In genomic region chr15:42736793-42737528, GRCh38 we compare ENCODE assay signal across 8 cellular contexts. TPM values are rescaled to one million over a fixed set of nuclear protein-coding genes. Genes with fewer than 3 reads are reported as not detected.
DNase-seq lines count a peak whose midpoint lies in the region; ATAC-seq and TF ChIP-seq lines count a peak whose summit lies in the region.

Gene CDAN1, minus strand, starts transcription at chr15:42737128. Its CDS starts 26 bp downstream, at chr15:42737102.

- ATAC-seq in GM19025 (IDR thresholded peaks at IDR 0.05; ENCODE audit: low read depth, unreplicated experiment): peak; percentile 89
- ATAC-seq in HG03280 (IDR thresholded peaks at IDR 0.05; ENCODE audit: unreplicated experiment): peak; percentile 86
- peak; percentile 97 for ATAC-seq in left colon

- intact Hi-C loops in left colon (cut with DNase I, micrococcal nuclease): no loop called here

- H3K27ac ChIP-seq in coronary artery: peak within 1 kb of the TSS; percentile 78 to 88

- DNase-seq in AG09309 (ENCODE audit: low read depth) (peak; percentile 8), NCI-H526 (lab: John Stamatoyannopoulos, UW) (peak; percentile 58 to 93), coronary artery (ENCODE audit: low spot score) (peak; percentile 92), left colon (peak; percentile 92 to 95)
- peak; percentile 94 for DNase-seq in activated CD4-positive, alpha-beta T cell treated with anti-CD3 and anti-CD28 coated beads for 48 hours
- DNase-seq in stimulated activated CD4-positive, alpha-beta T cell treated with anti-CD3 and anti-CD28 coated beads, Interleukin-1b, Interleukin-23, amount 100 ng/mL, for 24 hours (ENCODE audit: low read depth in 4 of 4, low spot score in 1 of 4): peak; percentile 79 to 93 (median 90)

- H3K4me3 ChIP-seq in AG09309 (ENCODE audit: control insufficient read depth, low read depth, low read length): peak within 1 kb of the TSS; percentile 79
- peak within 1 kb of the TSS; percentile 88 for H3K4me3 ChIP-seq in coronary artery

- TF ChIP-seq CTCF in AG09309 (IDR thresholded peaks at IDR 0.05; ENCODE audit: control insufficient read depth, insufficient read depth, low read depth, low read length, missing control alignments): no peak
- TF ChIP-seq CTCF in coronary artery (IDR thresholded peaks at IDR 0.05): no peak

RNA-seq across cellular contexts. Expression of gene CDAN1, which starts in this region (rescaled TPM):
- 10 to 100 TPM; 13.8 TPM for total RNA-seq in left colon

Comparison
In these comparisons a context has a peak if more than half of its experiments do, and no peak if none do; other contexts are left out.
1. Peak in every context shown above with its lines: DNase-seq, ATAC-seq, H3K4me3 ChIP-seq and H3K27ac ChIP-seq.
2. DNase-seq: peak in every context shown above with its lines; median percentile 94 in activated CD4-positive, alpha-beta T cell treated with anti-CD3 and anti-CD28 coated beads for 48 hours; 94 in left colon; 92 in coronary artery; 90 in stimulated activated CD4-positive, alpha-beta T cell treated with anti-CD3 and anti-CD28 coated beads, Interleukin-1b, Interleukin-23, amount 100 ng/mL, for 24 hours; 76 in NCI-H526; 8 in AG09309.